In genomic region chr3:157120071-157120892, GRCh38 we compare ENCODE assay signal across 15 cellular contexts. TPM values are rescaled to one million over a fixed set of nuclear protein-coding genes. Genes with fewer than 3 reads are reported as not detected.
DNase-seq lines count a peak whose midpoint lies in the region; ATAC-seq, FAIRE-seq and TF ChIP-seq lines count a peak whose summit lies in the region.
"Had no signal": no experiment of that assay in that cellular context is flagged by ENCODE, and none has a peak within 500 bp of the region (broad histone marks: within the 10 kb centered on the region; RNA-seq: fewer than 3 reads in every experiment).

No MANE protein-coding gene starts in this region.

- TF ChIP-seq RAD21 in H1 (IDR thresholded peaks at IDR 0.05 in 1 of 2, conservative IDR thresholded peaks at IDR 0.05 in 1 of 2; ENCODE audit: low read depth in 2 of 2, low read length in 2 of 2) = no peak

- H3K56ac ChIP-seq in H1 (replicated peaks; ENCODE audit: insufficient read length, low read depth, low read length) = no peak overlapping the region

- no peaks in the 10 kb centered on the region for H3K79me2 ChIP-seq in H1 (ENCODE audit: control insufficient read depth in 1 of 2, insufficient read depth in 2 of 2, low read length in 2 of 2)

- H2BK15ac ChIP-seq in H1 (ENCODE audit: low read length) = no peak overlapping the region

- H3K27ac ChIP-seq in CD8-positive, alpha-beta memory T cell (ENCODE audit: low read depth, low read length) = no peak overlapping the region
- H3K27ac ChIP-seq in H1 (ENCODE audit: low read depth, low read length) = no peak overlapping the region
- H3K27ac ChIP-seq: SJSA1, tibial artery had no signal

- no peak overlapping the region for H2BK12ac ChIP-seq in H1 (ENCODE audit: low read depth, low read length)

- H3K4me3 ChIP-seq in CD8-positive, alpha-beta memory T cell (ENCODE audit: low read length) = no peak overlapping the region
- H3K4me3 ChIP-seq in H1 (ENCODE audit: extremely low read depth in 1 of 4, insufficient read depth in 2 of 4, low read depth in 3 of 4, low read length in 4 of 4) = no peak overlapping the region
- H3K4me3 ChIP-seq: SJSA1, tibial artery had no signal

- H3K4me1 Mint-ChIP-seq in CD8-positive, alpha-beta memory T cell = peaks cover 9 to 12% (median 10%) of the 10 kb centered on the region in 3 donors
- peaks cover 8 to 10% of the 10 kb centered on the region in 2 donors for H3K4me1 Mint-ChIP-seq in natural killer cell

- no peak overlapping the region; the same call in 1 of the 2 replicates for H4K8ac ChIP-seq in H1 (ENCODE audit: extremely low read depth, insufficient read depth, low read length)

- peaks cover 0 to 11% (median 0%) of the 10 kb centered on the region in 3 donors for H3K36me3 Mint-ChIP-seq in CD8-positive, alpha-beta memory T cell
- H3K36me3 Mint-ChIP-seq in natural killer cell = no peaks in the 10 kb centered on the region

- no peaks in the 10 kb centered on the region for H3K9me3 ChIP-seq in CD8-positive, alpha-beta memory T cell (ENCODE audit: low read length)
- no peaks in the 10 kb centered on the region for H3K9me3 ChIP-seq in H1 (ENCODE audit: insufficient read depth in 2 of 2, low read depth in 1 of 2, low read length in 1 of 2)
- H3K9me3 ChIP-seq: SJSA1, tibial artery had no signal

- 91% methylated on average over 45 of the region's 56 CpGs; no CpG with 5 or more reads in 1 of the 2 experiments for WGBS in H1 (ENCODE audit: extremely low coverage in 1 of 2, insufficient coverage in 1 of 2, insufficient read length in 1 of 2, insufficient replicate concordance in 2 of 2, low coverage in 1 of 2, low lambda C conversion rate in 2 of 2, missing lambda C conversion rate in 1 of 2), 2 experiments

- H4K20me1 ChIP-seq in H1 (replicated peaks in 1 of 2; ENCODE audit: control insufficient read depth in 1 of 2, insufficient read depth in 2 of 2, low read length in 2 of 2) = no peaks in the 10 kb centered on the region

- H4K5ac ChIP-seq in H1 (ENCODE audit: insufficient read length, low read depth, low read length) = no peak overlapping the region

- POLR2A ChIA-PET in CD8-positive, alpha-beta memory T cell (lab: Charles Lee) = no interaction called here
- POLR2A ChIA-PET in H1 (lab: Charles Lee; ENCODE audit: partially characterized antibody) = interaction anchor here (1.2 to 2.1 kb wide), 2 partner anchors 11 to 32 kb away, joined by 3 to 4 read pairs; no protein-coding TSS in a partner anchor

- H3K4me3 Mint-ChIP-seq in CD8-positive, alpha-beta memory T cell = peak overlapping the region in 2 of 7 donors; percentile 59 to 66
- peak overlapping the region; percentile 65 for H3K4me3 Mint-ChIP-seq in natural killer cell

- H3K4ac ChIP-seq in H1 (replicated peaks; ENCODE audit: insufficient read length, low read depth, low read length) = no peak overlapping the region

- H3K36me3 ChIP-seq in CD8-positive, alpha-beta memory T cell (ENCODE audit: insufficient read depth, low read length) = no peaks in the 10 kb centered on the region
- no peaks in the 10 kb centered on the region for H3K36me3 ChIP-seq in H1 (ENCODE audit: control insufficient read depth in 2 of 4, insufficient read depth in 4 of 4, low read length in 3 of 4)
- H3K36me3 ChIP-seq: SJSA1, tibial artery had no signal

- no peak overlapping the region for H2BK120ac ChIP-seq in H1 (replicated peaks; ENCODE audit: low read depth, low read length)

- H2AK5ac ChIP-seq in H1 (ENCODE audit: low read depth, low read length) = no peak overlapping the region

- H3K9me3 Mint-ChIP-seq in CD8-positive, alpha-beta memory T cell = no peaks in the 10 kb centered on the region
- no peaks in the 10 kb centered on the region for H3K9me3 Mint-ChIP-seq in natural killer cell

- intact Hi-C loops in natural killer cell (cut with micrococcal nuclease) = no loop called here

- TF ChIP-seq POLR2A in H1 (IDR thresholded peaks at IDR 0.05; ENCODE audit: control extremely low read depth in 1 of 2, low read depth in 2 of 2, low read length in 2 of 2) = no peak

- no peak overlapping the region for H3K23ac ChIP-seq in H1 (ENCODE audit: insufficient read length)

- no peaks in the 10 kb centered on the region; the same call in 1 of the 2 replicates for H3K23me2 ChIP-seq in H1 (ENCODE audit: low read depth, low read length)

- CTCF ChIA-PET in CD8-positive, alpha-beta memory T cell (lab: Charles Lee) = interaction anchor here (1.3 to 2.8 kb wide), 4 partner anchors 8 to 17 kb away, joined by 3 to 11 read pairs (median 4); no protein-coding TSS in a partner anchor
- CTCF ChIA-PET in H1 (lab: Charles Lee; ENCODE audit: partially characterized antibody) = interaction anchor here (0.6 to 56.4 kb wide), 4 partner anchors 9 to 971 kb away, joined by 3 to 1014 read pairs (median 509); no protein-coding TSS in a partner anchor

- H3K4me1 ChIP-seq in CD8-positive, alpha-beta memory T cell (ENCODE audit: insufficient read depth, low read length) = peaks cover 4% of the 10 kb centered on the region
- no peaks in the 10 kb centered on the region; a peak in 1 of 7 replicates for H3K4me1 ChIP-seq in H1 (replicated peaks in 1 of 4; ENCODE audit: control insufficient read depth in 3 of 4, insufficient read depth in 4 of 4, low read length in 3 of 4)
- H3K4me1 ChIP-seq: tibial artery had no signal

- H2AFZ ChIP-seq in H1 (ENCODE audit: low read length) = no peak overlapping the region

- no peaks in the 10 kb centered on the region for H3K27me3 ChIP-seq in CD8-positive, alpha-beta memory T cell (ENCODE audit: insufficient read depth, low read length, poor library complexity, severe bottlenecking)
- no peaks in the 10 kb centered on the region; a peak in 1 of 7 replicates for H3K27me3 ChIP-seq in H1 (replicated peaks in 1 of 4; ENCODE audit: control insufficient read depth in 3 of 4, extremely low read depth in 1 of 4, insufficient read depth in 3 of 4, low read length in 3 of 4)
- H3K27me3 ChIP-seq: SJSA1 had no signal

- no peak for FAIRE-seq in H1 (lab: Jason Lieb, UNC)
- FAIRE-seq: TTC549 had no signal

- no peak overlapping the region for H3K18ac ChIP-seq in H1 (ENCODE audit: extremely low read depth, low read length)

- no peak for TF ChIP-seq CTCF in H1 (IDR thresholded peaks at IDR 0.05; ENCODE audit: control extremely low read depth in 1 of 3, insufficient read depth in 1 of 3, low read depth in 1 of 3, low read length in 3 of 3)
- TF ChIP-seq CTCF in natural killer cell (IDR thresholded peaks at IDR 0.05) = no peak

- no peak for TF ChIP-seq EP300 in H1 (IDR thresholded peaks at IDR 0.05; ENCODE audit: borderline replicate concordance in 1 of 2, low read depth in 2 of 2, low read length in 2 of 2)

- no peak overlapping the region for H2BK20ac ChIP-seq in H1 (ENCODE audit: low read length)

- no peak overlapping the region for H3K9ac ChIP-seq in H1 (replicated peaks in 1 of 4; ENCODE audit: extremely low read depth in 1 of 4, low read depth in 3 of 4, low read length in 3 of 4)

- no peak overlapping the region for H2BK5ac ChIP-seq in H1 (ENCODE audit: low read depth, low read length)

- no peak overlapping the region for H3K4me2 ChIP-seq in H1 (ENCODE audit: insufficient read depth in 1 of 2, low read depth in 2 of 2, low read length in 2 of 2)

- H3K27me3 Mint-ChIP-seq in CD8-positive, alpha-beta memory T cell = no peaks in the 10 kb centered on the region
- H3K27me3 Mint-ChIP-seq in natural killer cell (ENCODE audit: low read depth in 2 of 2) = peaks cover 8 to 12% of the 10 kb centered on the region in 2 donors

- H4K91ac ChIP-seq in H1 (replicated peaks; ENCODE audit: insufficient read length, low read length) = no peak overlapping the region

- ATAC-seq in natural killer cell (no peak), HG03520 (IDR thresholded peaks at IDR 0.05; ENCODE audit: unreplicated experiment) (no peak)

- no peak for DNase-seq in CD8-positive, alpha-beta memory T cell
- DNase-seq in LoVo (ENCODE audit: low spot score) = peak; percentile 60
- no peak for DNase-seq in H1 (ENCODE audit: low read depth in 1 of 2, low spot score in 2 of 2)
- no peak for DNase-seq in natural killer cell
- DNase-seq in GOT3 (lab: John Stamatoyannopoulos, UW) = no peak
- DNase-seq in GM03348 (ENCODE audit: low spot score) = no peak
- no peak for DNase-seq in NK-92 (lab: John Stamatoyannopoulos, UW; ENCODE audit: unreplicated experiment)
- DNase-seq: cerebellar nuclear complex, hypothalamus, mammary epithelial cell, NCI-H1694 treated with DMSO at 0.1 percent for 48 hours, tibial artery had no signal

- peak overlapping the region in 6 of 8 donors; percentile 14 to 91 (median 80) for H3K27ac Mint-ChIP-seq in CD8-positive, alpha-beta memory T cell
- peak overlapping the region; percentile 50 to 68 for H3K27ac Mint-ChIP-seq in natural killer cell

- no peak overlapping the region for H3K14ac ChIP-seq in H1 (ENCODE audit: insufficient read length)

- no peaks in the 10 kb centered on the region for H3K79me1 ChIP-seq in H1 (ENCODE audit: low read depth, low read length)

TF ChIP-seq in H1, 55 proteins besides CTCF, POLR2A, EP300 and RAD21:
- TF ChIP-seq E2F6 (IDR thresholded peaks at IDR 0.05) = peak; percentile 74
- TF ChIP-seq MAX (IDR thresholded peaks at IDR 0.05) = peak; percentile 14; the same call in 1 of the 2 replicates
- TF ChIP-seq CTBP2 (IDR thresholded peaks at IDR 0.05; ENCODE audit: borderline replicate concordance, insufficient read depth, insufficient read length, low read length) = no peak

RNA-seq across cellular contexts. Expression of gene CCNL1, which starts 39.7 kb away (rescaled TPM):
- 100 to 1,000 TPM; 125 to 126 TPM for total RNA-seq in CD8-positive, alpha-beta memory T cell
- 62.1 TPM for polyA plus RNA-seq in CD8-positive, alpha-beta memory T cell
- 61.2 and 68.6 TPM in 2 replicates for total RNA-seq in H1 (2021; fragmentation: NEBNext Ultra II Directional; extraction: Animal tissue kit (Norgen Biotek cat#: 25700))
- 64.5 and 87.6 TPM in 2 replicates for polyA plus RNA-seq in H1 (2011; rRNA removed)
- 68.4 TPM for polyA plus RNA-seq in H1 (2011; cell fraction: cytosol; rRNA removed)
- polyA plus RNA-seq in H1 (2011; cell fraction: nucleus; rRNA removed) = 330 TPM
- 40.6 to 54.1 TPM (median 46.0 TPM) in 4 replicates for polyA plus RNA-seq in H1 (2012, experiment 1 of 2)
- 3.7 TPM for polyA plus RNA-seq in H1 (2012, experiment 2 of 2)
- 82.9 TPM for polyA plus RNA-seq in H1 (2013, experiment 1 of 2)
- 66.2 TPM for polyA plus RNA-seq in H1 (2013, experiment 2 of 2)
- 76.1 and 90.5 TPM in 2 replicates for polyA minus RNA-seq in H1 (2011; rRNA and poly(A)+ RNA removed)
- polyA minus RNA-seq in H1 (2011; cell fraction: cytosol; rRNA and poly(A)+ RNA removed) = 78.8 TPM
- polyA minus RNA-seq in H1 (2011; cell fraction: nucleus; rRNA and poly(A)+ RNA removed) = 499 TPM
- total RNA-seq in natural killer cell = 1,000 to 10,000 TPM; 1,104 to 1,331 (median 1,220) TPM

Comparison
In these comparisons a context has a peak if more than half of its experiments do, and no peak if none do; other contexts are left out.
1. RNA of gene CCNL1, which starts 39.7 kb away (total RNA-seq): 1,104 to 1,331 TPM in natural killer cell; 125 to 126 TPM in CD8-positive, alpha-beta memory T cell and 61.2 to 68.6 TPM in H1; every median in the first group is over 4 times any median in the second.